Comparison of ENCODE assay signal across 8 cellular contexts in genomic region chr12:24991209-24992049, GRCh38. TPM values are rescaled to one million over a fixed set of nuclear protein-coding genes. Genes with fewer than 3 reads are reported as not detected.
A peak's percentile ranks its signal among the peaks of the same experiment; 100 is the strongest.
DNase-seq lines count a peak whose midpoint lies in the region; ATAC-seq and TF ChIP-seq lines count a peak whose summit lies in the region.

No MANE protein-coding gene starts in this region.

- H3K27me3 ChIP-seq in Peyer's patch (no peaks in the 10 kb centered on the region), dorsolateral prefrontal cortex (peaks cover 0 to 4% (median 0%) of the 10 kb centered on the region in 45 donors)

- no peaks in the 10 kb centered on the region for H3K36me3 ChIP-seq in Peyer's patch

- DNase-seq in DMS 273 (lab: John Stamatoyannopoulos, UW; ENCODE audit: unreplicated experiment) (peak; percentile 71), LoVo (ENCODE audit: low spot score) (peak; percentile 79), Peyer's patch (no peak), dorsolateral prefrontal cortex (no peak), medulla oblongata (ENCODE audit: extremely low spot score) (peak; percentile 78)

- ATAC-seq in GM19455 (IDR thresholded peaks at IDR 0.05; ENCODE audit: unreplicated experiment): peak; percentile 54
- no peak for ATAC-seq in GM21515 (IDR thresholded peaks at IDR 0.05; ENCODE audit: unreplicated experiment)
- no peak for ATAC-seq in HG03135 (IDR thresholded peaks at IDR 0.05; ENCODE audit: unreplicated experiment)

- intact Hi-C loops in dorsolateral prefrontal cortex (cut with DNase I): loop anchor here (5.0 kb wide), 1 partner anchor 141 kb away; no protein-coding TSS in a partner anchor

- TF ChIP-seq POLR2A in Peyer's patch (IDR thresholded peaks at IDR 0.05): no peak

- TF ChIP-seq CTCF in Peyer's patch (IDR thresholded peaks at IDR 0.05): peak in 5 of 6 experiments; percentile 63 to 86 (median 73)
- peak; percentile 59 to 94 (median 76) for TF ChIP-seq CTCF in dorsolateral prefrontal cortex (IDR thresholded peaks at IDR 0.05 in 54 of 56, conservative IDR thresholded peaks at IDR 0.05 in 2 of 56; ENCODE audit: low read depth in 1 of 56, partially characterized antibody in 56 of 56)

- H3K9me3 ChIP-seq in Peyer's patch: no peaks in the 10 kb centered on the region

- no peak overlapping the region for H3K27ac ChIP-seq in Peyer's patch
- H3K27ac ChIP-seq in dorsolateral prefrontal cortex: no peak overlapping the region

- H3K4me1 ChIP-seq in Peyer's patch: no peaks in the 10 kb centered on the region

- H3K4me3 ChIP-seq in Peyer's patch (no peak overlapping the region), dorsolateral prefrontal cortex (no peak overlapping the region)

RNA-seq across cellular contexts. Expression of gene BCAT1, which starts 42.5 kb away (rescaled TPM):
- 10 to 100 TPM in 3 of 4 donors, 1 to 10 TPM in 1; 3.9 to 36.3 (median 13.7) TPM for total RNA-seq in Peyer's patch
- total RNA-seq in dorsolateral prefrontal cortex: 10 to 100 TPM; 11.5 to 48.1 (median 32.6) TPM

Comparison
In these comparisons a context has a peak if more than half of its experiments do, and no peak if none do; other contexts are left out.
1. DNase-seq: peak in DMS 273 (single experiment), LoVo (single experiment) and medulla oblongata (single experiment); none in Peyer's patch (0 of 3) and dorsolateral prefrontal cortex (0 of 10).